8 cellular contexts compared by ENCODE assay signal in the genomic region with DNA sequence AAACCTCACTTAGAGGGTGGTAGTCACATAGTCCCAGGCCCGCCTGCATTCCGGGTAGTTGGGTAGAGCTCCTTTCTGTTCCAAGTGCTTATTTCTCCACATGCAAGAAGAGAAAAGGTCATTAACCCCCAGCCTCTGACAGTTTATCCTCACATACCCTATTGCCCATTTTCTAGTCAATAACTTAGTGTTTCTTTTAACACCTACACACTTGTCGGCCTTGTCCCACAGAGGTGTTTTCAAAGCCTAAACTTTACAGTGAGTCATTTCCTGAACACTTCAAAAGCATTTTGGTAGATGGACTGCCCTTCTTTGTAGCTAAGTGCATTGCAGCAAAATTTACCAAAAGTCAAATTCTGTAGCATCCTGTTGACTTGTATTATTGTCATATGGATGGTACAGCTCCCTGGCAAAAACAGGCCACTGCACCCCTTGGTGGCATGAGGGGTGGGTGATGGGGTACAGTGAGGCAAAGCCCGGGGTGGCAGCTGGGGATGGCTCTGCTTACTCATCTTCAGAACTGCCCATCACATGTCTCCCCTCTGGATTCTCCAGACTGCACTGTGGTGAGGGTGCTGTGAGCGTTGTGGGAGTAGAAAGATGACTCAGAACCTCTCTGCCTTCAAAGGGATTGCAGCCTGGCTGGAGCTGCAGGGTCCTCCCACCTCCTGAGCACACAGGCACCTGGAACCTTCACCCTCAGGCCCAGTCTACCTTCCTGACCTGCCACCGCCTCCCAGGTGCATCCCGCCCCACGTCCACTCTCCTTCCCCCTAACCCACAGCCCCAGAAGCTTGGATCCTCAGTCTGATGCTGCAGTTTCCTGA. TPM values are rescaled to one million over a fixed set of nuclear protein-coding genes. Genes with fewer than 3 reads are reported as not detected.
DNase-seq lines count a peak whose midpoint lies in the region; ATAC-seq, FAIRE-seq and TF ChIP-seq lines count a peak whose summit lies in the region.

No MANE protein-coding gene starts in this region.

- DNase-seq in GM12891 (ENCODE audit: insufficient read length, low spot score) (no peak), islet precursor cell (peak; percentile 92), midbrain (lab: John Stamatoyannopoulos, UW) (no peak)
- DNase-seq in activated T-cell treated with anti-CD3 and anti-CD28 coated beads, Interleukin-2, amount 50 U/mL, for 72 hours, result peak; percentile 73 to 82
- peak; percentile 28 to 35 for DNase-seq in stimulated activated CD8-positive, alpha-beta memory T cell treated with anti-CD3 and anti-CD28 coated beads, Interleukin-4, amount 100 ng/mL, for 1 hour (ENCODE audit: low read depth in 2 of 2, low spot score in 1 of 2)

- H3K27me3 ChIP-seq in HUES6 (ENCODE audit: control insufficient read depth, insufficient read depth, low read length), result no peaks in the 10 kb centered on the region

- H3K36me3 ChIP-seq in HUES6 (ENCODE audit: control insufficient read depth, insufficient read depth, low read length), result no peaks in the 10 kb centered on the region; the same call in 1 of the 2 replicates

- peaks cover 73% of the 10 kb centered on the region for H3K4me1 Mint-ChIP-seq in activated T-cell treated with anti-CD3 and anti-CD28 coated beads, Interleukin-2, amount 50 U/mL, for 72 hours (ENCODE audit: low read depth)

- H3K9ac ChIP-seq in HUES6 (ENCODE audit: low read length), result peak overlapping the region; percentile 11

- H3K9me3 ChIP-seq in HUES6 (ENCODE audit: control insufficient read depth, insufficient read depth, low read depth, low read length), result no peaks in the 10 kb centered on the region; the same call in 1 of the 2 replicates

- peak; percentile 88 to 89 for ATAC-seq in activated T-cell treated with anti-CD3 and anti-CD28 coated beads, Interleukin-2, amount 50 U/mL, for 72 hours (replicated peaks in 1 of 2)
- no peak for ATAC-seq in GM21515 (IDR thresholded peaks at IDR 0.05; ENCODE audit: unreplicated experiment)
- ATAC-seq in HG03457 (IDR thresholded peaks at IDR 0.05; ENCODE audit: unreplicated experiment), result no peak

- no peak overlapping the region; the same call in 1 of the 2 replicates for H3K27ac ChIP-seq in HUES6 (ENCODE audit: low read depth, low read length)

- H3K9me3 Mint-ChIP-seq in activated T-cell treated with anti-CD3 and anti-CD28 coated beads, Interleukin-2, amount 50 U/mL, for 72 hours, result no peaks in the 10 kb centered on the region

- no peaks in the 10 kb centered on the region for H3K36me3 Mint-ChIP-seq in activated T-cell treated with anti-CD3 and anti-CD28 coated beads, Interleukin-2, amount 50 U/mL, for 72 hours (ENCODE audit: insufficient read depth in 2 of 2)

- H3K4me3 Mint-ChIP-seq in activated T-cell treated with anti-CD3 and anti-CD28 coated beads, Interleukin-2, amount 50 U/mL, for 72 hours, result peak overlapping the region; percentile 76

- H3K27me3 Mint-ChIP-seq in activated T-cell treated with anti-CD3 and anti-CD28 coated beads, Interleukin-2, amount 50 U/mL, for 72 hours (ENCODE audit: low read depth), result no peaks in the 10 kb centered on the region

- no peak for TF ChIP-seq POLR2A in GM12891 (IDR thresholded peaks at IDR 0.05; ENCODE audit: low read depth, low read length)

- H3K4me3 ChIP-seq in HUES6 (ENCODE audit: low read depth, low read length), result no peak overlapping the region

- FAIRE-seq in GM12891 (lab: Jason Lieb, UNC), result peak; percentile 86

- peak overlapping the region; percentile 83 for H3K27ac Mint-ChIP-seq in activated T-cell treated with anti-CD3 and anti-CD28 coated beads, Interleukin-2, amount 50 U/mL, for 72 hours

- peaks cover 74% of the 10 kb centered on the region for H3K4me1 ChIP-seq in HUES6 (ENCODE audit: control insufficient read depth, insufficient read depth, low read length)

TF ChIP-seq in GM12891, 5 proteins besides CTCF, POLR2A, EP300 and RAD21:
- TF ChIP-seq SPI1 (IDR thresholded peaks at IDR 0.05; ENCODE audit: low read depth, low read length) (no peak), PAX5 (IDR thresholded peaks at IDR 0.05; ENCODE audit: insufficient read depth, low read length, severe bottlenecking) (no peak), POU2F2 (IDR thresholded peaks at IDR 0.05; ENCODE audit: low read depth, low read length) (no peak), POLR2AphosphoS5 (IDR thresholded peaks at IDR 0.05; ENCODE audit: low read depth, low read length) (no peak), TAF1 (IDR thresholded peaks at IDR 0.05; ENCODE audit: low read depth, low read length) (no peak)

RNA-seq across cellular contexts. Expression of gene DMRTB1, which starts 45.8 kb away (rescaled TPM):
- not detected for polyA plus RNA-seq in GM12891 (2012; ENCODE audit: low read depth, missing spikeins)
- not detected for total RNA-seq in activated T-cell treated with anti-CD3 and anti-CD28 coated beads, Interleukin-2, amount 50 U/mL, for 72 hours

Comparison
In these comparisons a context has a peak if more than half of its experiments do, and no peak if none do; other contexts are left out.
1. DNase-seq: peak in activated T-cell treated with anti-CD3 and anti-CD28 coated beads, Interleukin-2, amount 50 U/mL, for 72 hours (2 of 2), islet precursor cell (single experiment) and stimulated activated CD8-positive, alpha-beta memory T cell treated with anti-CD3 and anti-CD28 coated beads, Interleukin-4, amount 100 ng/mL, for 1 hour (2 of 2); none in GM12891 (single experiment) and midbrain (single experiment).
2. ATAC-seq: peak in activated T-cell treated with anti-CD3 and anti-CD28 coated beads, Interleukin-2, amount 50 U/mL, for 72 hours (2 of 2); none in GM21515 (single experiment) and HG03457 (single experiment).